Comparison of ENCODE assay signal across 1 cellular context in the genomic region with DNA sequence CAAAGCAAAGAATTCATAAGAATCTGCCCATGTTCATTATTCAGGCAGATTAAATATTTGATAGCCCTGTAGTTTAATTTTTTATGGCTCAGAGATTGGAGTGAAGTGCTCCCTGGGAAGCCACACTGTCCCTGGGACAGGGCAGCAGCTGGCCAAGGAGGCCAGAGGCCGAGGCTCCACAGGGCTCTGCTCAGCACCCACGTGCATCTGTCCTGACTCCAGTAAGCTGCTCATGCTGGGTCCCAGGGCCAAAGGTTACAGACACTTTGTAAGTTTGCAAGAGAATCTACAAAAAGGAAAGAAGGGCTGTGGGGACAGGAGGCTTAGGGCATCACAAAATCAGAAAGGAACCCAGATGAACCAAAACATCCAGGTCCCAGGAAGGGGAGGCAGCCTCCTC.
TF ChIP-seq lines count a peak whose summit lies in the region.

No MANE protein-coding gene starts in this region.

TF ChIP-seq in liver, 16 proteins besides CTCF, POLR2A, EP300 and RAD21 (continued from another document):
- TF ChIP-seq, protein P1, sequence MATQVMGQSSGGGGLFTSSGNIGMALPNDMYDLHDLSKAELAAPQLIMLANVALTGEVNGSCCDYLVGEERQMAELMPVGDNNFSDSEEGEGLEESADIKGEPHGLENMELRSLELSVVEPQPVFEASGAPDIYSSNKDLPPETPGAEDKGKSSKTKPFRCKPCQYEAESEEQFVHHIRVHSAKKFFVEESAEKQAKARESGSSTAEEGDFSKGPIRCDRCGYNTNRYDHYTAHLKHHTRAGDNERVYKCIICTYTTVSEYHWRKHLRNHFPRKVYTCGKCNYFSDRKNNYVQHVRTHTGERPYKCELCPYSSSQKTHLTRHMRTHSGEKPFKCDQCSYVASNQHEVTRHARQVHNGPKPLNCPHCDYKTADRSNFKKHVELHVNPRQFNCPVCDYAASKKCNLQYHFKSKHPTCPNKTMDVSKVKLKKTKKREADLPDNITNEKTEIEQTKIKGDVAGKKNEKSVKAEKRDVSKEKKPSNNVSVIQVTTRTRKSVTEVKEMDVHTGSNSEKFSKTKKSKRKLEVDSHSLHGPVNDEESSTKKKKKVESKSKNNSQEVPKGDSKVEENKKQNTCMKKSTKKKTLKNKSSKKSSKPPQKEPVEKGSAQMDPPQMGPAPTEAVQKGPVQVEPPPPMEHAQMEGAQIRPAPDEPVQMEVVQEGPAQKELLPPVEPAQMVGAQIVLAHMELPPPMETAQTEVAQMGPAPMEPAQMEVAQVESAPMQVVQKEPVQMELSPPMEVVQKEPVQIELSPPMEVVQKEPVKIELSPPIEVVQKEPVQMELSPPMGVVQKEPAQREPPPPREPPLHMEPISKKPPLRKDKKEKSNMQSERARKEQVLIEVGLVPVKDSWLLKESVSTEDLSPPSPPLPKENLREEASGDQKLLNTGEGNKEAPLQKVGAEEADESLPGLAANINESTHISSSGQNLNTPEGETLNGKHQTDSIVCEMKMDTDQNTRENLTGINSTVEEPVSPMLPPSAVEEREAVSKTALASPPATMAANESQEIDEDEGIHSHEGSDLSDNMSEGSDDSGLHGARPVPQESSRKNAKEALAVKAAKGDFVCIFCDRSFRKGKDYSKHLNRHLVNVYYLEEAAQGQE (IDR thresholded peaks at IDR 0.05): peak; percentile 18
- TF ChIP-seq TAF1 (conservative IDR thresholded peaks at IDR 0.05) (no peak), HNF4A (conservative IDR thresholded peaks at IDR 0.05) (peak; percentile 71 to 88), GABPA (IDR thresholded peaks at IDR 0.05 in 1 of 2, conservative IDR thresholded peaks at IDR 0.05 in 1 of 2) (no peak), SP1 (IDR thresholded peaks at IDR 0.05) (peak; percentile 69), FOXA1 (IDR thresholded peaks at IDR 0.05) (no peak), HNF4G (IDR thresholded peaks at IDR 0.05) (peak; percentile 8), EGR1 (IDR thresholded peaks at IDR 0.05; ENCODE audit: low read depth in 2 of 2) (no peak), NR2F2 (IDR thresholded peaks at IDR 0.05) (peak; percentile 28), RXRA (IDR thresholded peaks at IDR 0.05) (peak; percentile 78 to 95), ZBTB33 (IDR thresholded peaks at IDR 0.05) (peak; percentile 33)
- TF ChIP-seq, protein P2, sequence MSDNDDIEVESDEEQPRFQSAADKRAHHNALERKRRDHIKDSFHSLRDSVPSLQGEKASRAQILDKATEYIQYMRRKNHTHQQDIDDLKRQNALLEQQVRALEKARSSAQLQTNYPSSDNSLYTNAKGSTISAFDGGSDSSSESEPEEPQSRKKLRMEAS (IDR thresholded peaks at IDR 0.05): peak; percentile 72
